Comparison of ENCODE assay signal across 19 cellular contexts in genomic region chr7:128100225-128100948, GRCh38.
DNase-seq lines count a peak whose midpoint lies in the region; ATAC-seq and TF ChIP-seq lines count a peak whose summit lies in the region.
"Had no signal": no experiment of that assay in that cellular context is flagged by ENCODE, and none has a peak within 500 bp of the region (broad histone marks: within the 10 kb centered on the region; RNA-seq: fewer than 3 reads in every experiment).

No MANE protein-coding gene starts in this region.

- peak overlapping the region; percentile 7 for H3K27ac Mint-ChIP-seq in activated CD4-positive, alpha-beta memory T cell treated with anti-CD3 and anti-CD28 coated beads, Interleukin-2, amount 10 ng/mL, durations not matched to agents 7 days and 5 days
- H3K27ac Mint-ChIP-seq in natural killer cell = peak overlapping the region in 1 of 2 donors; percentile 52

- H3K9me3 Mint-ChIP-seq in activated CD4-positive, alpha-beta memory T cell treated with anti-CD3 and anti-CD28 coated beads, Interleukin-2, amount 10 ng/mL, durations not matched to agents 7 days and 5 days = no peaks in the 10 kb centered on the region
- no peaks in the 10 kb centered on the region for H3K9me3 Mint-ChIP-seq in natural killer cell

- H3K4me3 Mint-ChIP-seq in activated CD4-positive, alpha-beta memory T cell treated with anti-CD3 and anti-CD28 coated beads, Interleukin-2, amount 10 ng/mL, durations not matched to agents 7 days and 5 days = no peak overlapping the region
- H3K4me3 Mint-ChIP-seq in natural killer cell = no peak overlapping the region

- POLR2A ChIA-PET in activated CD4-positive, alpha-beta memory T cell treated with anti-CD3 and anti-CD28 coated beads, Interleukin-2, amount 10 ng/mL, durations not matched to agents 7 days and 5 days (lab: Charles Lee) = no interaction called here

- TF ChIP-seq CTCF in fibroblast of the aortic adventitia (IDR thresholded peaks at IDR 0.05; ENCODE audit: insufficient read depth, low read length) = no peak
- TF ChIP-seq CTCF in natural killer cell (IDR thresholded peaks at IDR 0.05) = no peak

- H3K4me3 ChIP-seq in fibroblast of the aortic adventitia (ENCODE audit: low read depth, low read length) = no peak overlapping the region
- H3K4me3 ChIP-seq: gastrocnemius medialis, tibial artery had no signal

- peaks cover 21% of the 10 kb centered on the region for H3K4me1 Mint-ChIP-seq in activated CD4-positive, alpha-beta memory T cell treated with anti-CD3 and anti-CD28 coated beads, Interleukin-2, amount 10 ng/mL, durations not matched to agents 7 days and 5 days
- H3K4me1 Mint-ChIP-seq in natural killer cell = peaks cover 11 to 25% of the 10 kb centered on the region in 2 donors

- peaks cover 23% of the 10 kb centered on the region for H3K36me3 Mint-ChIP-seq in activated CD4-positive, alpha-beta memory T cell treated with anti-CD3 and anti-CD28 coated beads, Interleukin-2, amount 10 ng/mL, durations not matched to agents 7 days and 5 days (ENCODE audit: low read depth)
- H3K36me3 Mint-ChIP-seq in natural killer cell = no peaks in the 10 kb centered on the region

- ATAC-seq in Right ventricle myocardium superior (ENCODE audit: poor library complexity) (no peak), GM19023 (IDR thresholded peaks at IDR 0.05; ENCODE audit: unreplicated experiment) (no peak), natural killer cell (no peak), GM18868 (IDR thresholded peaks at IDR 0.05; ENCODE audit: unreplicated experiment) (no peak)
- ATAC-seq: gastrocnemius medialis had no signal

- peak; percentile 12 for DNase-seq in Right ventricle myocardium superior
- DNase-seq in cardiac septum (ENCODE audit: low spot score) = no peak
- no peak for DNase-seq in activated CD4-positive, alpha-beta memory T cell treated with anti-CD3 and anti-CD28 coated beads, Interleukin-2, amount 10 ng/mL, durations not matched to agents 7 days and 5 days
- DNase-seq in fibroblast of the aortic adventitia (ENCODE audit: low read depth) = peak; percentile 15
- no peak for DNase-seq in central memory CD4-positive, alpha-beta T cell
- DNase-seq in natural killer cell = no peak
- DNase-seq: ACHN; activated CD4-positive, CD25-positive, alpha-beta regulatory T cell treated with anti-CD3 and anti-CD28 coated beads, Interleukin-2, amount 50 U/mL, for 72 hours; activated CD8-positive, alpha-beta memory T cell treated with anti-CD3 and anti-CD28 coated beads, Interleukin-2, amount 50 U/mL, for 4 hours; activated gamma-delta T cell treated with Interleukin-2 at 50 U/mL for 16 hours; CD4-positive, alpha-beta memory T cell; gastrocnemius medialis; kidney glomerular epithelial cell; midbrain; NCI-H1417 treated with DMSO at 0.1 percent for 48 hours; T-helper 9 cell; tibial artery had no signal

- intact Hi-C loops in Right ventricle myocardium superior (cut with DNase I) = no loop called here
- intact Hi-C loops in cardiac septum (cut with DNase I) = no loop called here
- intact Hi-C loops in natural killer cell (cut with micrococcal nuclease) = no loop called here

- CTCF ChIA-PET in activated CD4-positive, alpha-beta memory T cell treated with anti-CD3 and anti-CD28 coated beads, Interleukin-2, amount 10 ng/mL, durations not matched to agents 7 days and 5 days (lab: Charles Lee) = no interaction called here

- peaks cover 8% of the 10 kb centered on the region for H3K27me3 Mint-ChIP-seq in activated CD4-positive, alpha-beta memory T cell treated with anti-CD3 and anti-CD28 coated beads, Interleukin-2, amount 10 ng/mL, durations not matched to agents 7 days and 5 days
- no peaks in the 10 kb centered on the region for H3K27me3 Mint-ChIP-seq in natural killer cell (ENCODE audit: low read depth in 2 of 2)
- H3K27me3 Mint-ChIP-seq: CD4-positive, alpha-beta memory T cell had no signal

Comparison
In these comparisons a context has a peak if more than half of its experiments do, and no peak if none do; other contexts are left out.
1. DNase-seq: peak in Right ventricle myocardium superior (single experiment) and fibroblast of the aortic adventitia (single experiment); none in cardiac septum (single experiment), activated CD4-positive, alpha-beta memory T cell treated with anti-CD3 and anti-CD28 coated beads, Interleukin-2, amount 10 ng/mL, durations not matched to agents 7 days and 5 days (single experiment), central memory CD4-positive, alpha-beta T cell (single experiment) and natural killer cell (single experiment).